ENCODE assay signal across 8 cellular contexts in the genomic region with DNA sequence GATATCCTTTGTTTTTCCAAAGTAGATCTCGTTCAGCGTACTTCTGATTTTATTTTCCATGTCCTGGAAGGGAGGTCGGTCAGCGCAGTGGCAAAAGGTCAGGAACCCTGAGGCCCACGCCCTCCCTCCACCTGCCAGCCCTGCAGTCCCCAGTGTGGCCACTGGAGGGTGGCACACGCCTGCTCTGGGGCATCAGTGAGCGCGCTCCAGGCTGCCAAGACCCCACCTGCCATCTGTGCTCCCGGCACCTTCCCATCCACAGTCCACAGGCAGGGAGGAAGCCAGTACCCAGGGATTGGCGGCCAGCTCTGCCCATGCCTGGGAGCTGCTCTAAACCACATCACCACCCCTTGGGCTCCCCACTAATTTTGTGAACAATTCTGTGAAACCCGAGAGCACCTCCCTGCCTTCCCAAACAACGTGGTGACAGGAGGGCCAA. TPM values are rescaled to one million over a fixed set of nuclear protein-coding genes. Genes with fewer than 3 reads are reported as not detected.
DNase-seq lines count a peak whose midpoint lies in the region; ATAC-seq, FAIRE-seq and TF ChIP-seq lines count a peak whose summit lies in the region.

No MANE protein-coding gene starts in this region.

- ATAC-seq in T-helper 17 cell (peak; percentile 64), body of pancreas (peak; percentile 44), HG02623 (IDR thresholded peaks at IDR 0.05; ENCODE audit: unreplicated experiment) (no peak), GM18867 (IDR thresholded peaks at IDR 0.05; ENCODE audit: unreplicated experiment) (no peak)

- H3K4me2 ChIP-seq in Karpas-422 (ENCODE audit: low read depth, low read length, poor library complexity, severe bottlenecking) (no peak overlapping the region), keratinocyte (ENCODE audit: control insufficient read depth, extremely low read depth, insufficient read depth, low read depth, low read length) (no peak overlapping the region)

- TF ChIP-seq CTCF in body of pancreas (IDR thresholded peaks at IDR 0.05) = peak; percentile 51 to 84 (median 75)
- peak; percentile 85 to 94 (median 93) for TF ChIP-seq CTCF in keratinocyte (optimal IDR thresholded peaks at IDR 0.05 in 1 of 3, IDR thresholded peaks at IDR 0.05 in 1 of 3, conservative IDR thresholded peaks at IDR 0.05 in 1 of 3; ENCODE audit: extremely low read depth in 1 of 3, insufficient read depth in 2 of 3, low read length in 3 of 3)

- peaks cover 6% of the 10 kb centered on the region for H3K4me1 Mint-ChIP-seq in T-helper 17 cell

- no peaks in the 10 kb centered on the region for H3K9me1 ChIP-seq in keratinocyte (ENCODE audit: control insufficient read depth, extremely low read depth, insufficient read depth, low read length)

- TF ChIP-seq POLR2A in body of pancreas (IDR thresholded peaks at IDR 0.05) = no peak

- no peak overlapping the region for H2AFZ ChIP-seq in Karpas-422 (ENCODE audit: low read length)
- no peak overlapping the region for H2AFZ ChIP-seq in keratinocyte (ENCODE audit: control insufficient read depth, low read length)

- intact Hi-C loops in body of pancreas (cut with DNase I) = loop anchor here (5.0 kb wide), 1 partner anchor 308 kb away; no protein-coding TSS in a partner anchor

- H3K27ac Mint-ChIP-seq in T-helper 17 cell = no peak overlapping the region

- H3K79me2 ChIP-seq in Karpas-422 (ENCODE audit: low read length) (0 out of 2 replicates have a peak, but pooled peaks cover 3% of the 10 kb centered on the region), keratinocyte (ENCODE audit: control insufficient read depth, insufficient read depth, low read length) (no peaks in the 10 kb centered on the region)

- H3K9ac ChIP-seq in Karpas-422 (ENCODE audit: low read length) (no peak overlapping the region), keratinocyte (ENCODE audit: control insufficient read depth, extremely low read depth, insufficient read depth, low read length) (no peak overlapping the region)

- WGBS in body of pancreas, 2 donors = 64 to 68% methylated on average over 3 to 12 of the region's 12 CpGs

- no peaks in the 10 kb centered on the region for H3K27me3 ChIP-seq in Karpas-422 (ENCODE audit: low read length)
- no peaks in the 10 kb centered on the region for H3K27me3 ChIP-seq in body of pancreas
- H3K27me3 ChIP-seq in keratinocyte (ENCODE audit: control insufficient read depth, extremely low read depth, insufficient read depth, low read length) = no peaks in the 10 kb centered on the region

- H3K4me1 ChIP-seq in Karpas-422 (ENCODE audit: low read length) (no peaks in the 10 kb centered on the region), body of pancreas (no peaks in the 10 kb centered on the region), keratinocyte (ENCODE audit: control insufficient read depth, extremely low read depth, insufficient read depth, low read length) (peaks cover 2% of the 10 kb centered on the region)

- no peak overlapping the region for H3K27ac ChIP-seq in Karpas-422 (ENCODE audit: low read length)
- no peak overlapping the region for H3K27ac ChIP-seq in body of pancreas
- H3K27ac ChIP-seq in keratinocyte (ENCODE audit: control insufficient read depth, insufficient read depth, low read length) = no peak overlapping the region

- H3K9me3 ChIP-seq in Karpas-422 (ENCODE audit: low read length) (no peaks in the 10 kb centered on the region), T-helper 17 cell (ENCODE audit: control insufficient read depth, low read length, poor library complexity, severe bottlenecking) (no peaks in the 10 kb centered on the region), body of pancreas (no peaks in the 10 kb centered on the region), keratinocyte (ENCODE audit: control insufficient read depth, low read depth, low read length) (no peaks in the 10 kb centered on the region)

- FAIRE-seq in keratinocyte (lab: Jason Lieb, UNC) = no peak

- H3K27me3 Mint-ChIP-seq in T-helper 17 cell = no peaks in the 10 kb centered on the region

- H3K9me2 ChIP-seq in Karpas-422 (replicated peaks; ENCODE audit: insufficient read depth, low read length) = no peaks in the 10 kb centered on the region

- dilution Hi-C loops in keratinocyte (cut with MboI; ENCODE audit: extremely low pct_ligation_motif_present, low sequenced_read_pairs) = no loop called here

- no peak overlapping the region for H3K4me3 Mint-ChIP-seq in T-helper 17 cell

- H4K20me1 ChIP-seq in Karpas-422 (ENCODE audit: insufficient read depth, low read depth, low read length) = no peaks in the 10 kb centered on the region
- H4K20me1 ChIP-seq in keratinocyte (ENCODE audit: control insufficient read depth, extremely low read depth, insufficient read depth, low read length) = peaks cover 4% of the 10 kb centered on the region

- H3K4me3 ChIP-seq in Karpas-422 (ENCODE audit: low read length) = no peak overlapping the region
- H3K4me3 ChIP-seq in body of pancreas = no peak overlapping the region
- no peak overlapping the region for H3K4me3 ChIP-seq in keratinocyte (ENCODE audit: control insufficient read depth in 2 of 3, extremely low read depth in 1 of 3, insufficient read depth in 2 of 3, low read depth in 1 of 3, low read length in 3 of 3)

- peak; percentile 19 for DNase-seq in DMS 273 treated with DMSO at 0.1 percent for 48 hours (lab: John Stamatoyannopoulos, UW)
- peak; percentile 74 for DNase-seq in Karpas-422
- DNase-seq in T-helper 17 cell = peak in 1 of 3 donors; percentile 35
- DNase-seq in body of pancreas = peak; percentile 52 to 73 (median 57)
- no peak for DNase-seq in keratinocyte (ENCODE audit: low read depth, low spot score)
- DNase-seq in stimulated activated CD8-positive, alpha-beta memory T cell treated with anti-CD3 and anti-CD28 coated beads, Interleukin-15, amount 100 ng/mL, for 1 hour (ENCODE audit: low read depth) = peak; percentile 8

- H3K36me3 ChIP-seq in Karpas-422 (ENCODE audit: insufficient read depth, low read length) (no peaks in the 10 kb centered on the region; the same call in none of the 2 replicates), body of pancreas (replicated peaks in 1 of 2; ENCODE audit: insufficient read depth in 1 of 2, low read depth in 2 of 2) (peaks cover 0 to 5% of the 10 kb centered on the region in 2 donors), keratinocyte (ENCODE audit: control insufficient read depth in 2 of 2, extremely low read depth in 1 of 2, insufficient read depth in 2 of 2, low read length in 2 of 2) (peaks cover 35 to 48% of the 10 kb centered on the region in 2 experiments)

- no peaks in the 10 kb centered on the region for H3K36me3 Mint-ChIP-seq in T-helper 17 cell (ENCODE audit: low read depth)

RNA-seq across cellular contexts. Expression of gene SLC66A1, which starts 32.3 kb away (rescaled TPM):
- total RNA-seq in Karpas-422 (2014; rRNA removed; shearing (Covaris generic); ENCODE audit: low replicate concordance) = 11.6 and 14.5 TPM in 2 replicates
- 1 to 10 TPM; 3.3 to 3.9 TPM for total RNA-seq in T-helper 17 cell
- 10 to 100 TPM in 1 of 2 donors, 1 to 10 TPM in 1; 9.6 to 23.4 TPM for total RNA-seq in body of pancreas
- polyA plus RNA-seq in keratinocyte = 8.0 to 16.5 TPM (median 11.6 TPM) in 3 replicates
- polyA plus RNA-seq in keratinocyte (2011; ENCODE audit: low read depth) = 3.6 TPM
- polyA plus RNA-seq in keratinocyte (2011; cell fraction: cytosol; rRNA removed) = 6.7 and 14.7 TPM in 2 replicates
- polyA plus RNA-seq in keratinocyte (2011; cell fraction: nucleus; rRNA removed) = 16.7 and 23.6 TPM in 2 replicates
- polyA plus RNA-seq in keratinocyte (2012; ENCODE audit: low replicate concordance) = 10.2 and 11.0 TPM in 2 replicates
- polyA minus RNA-seq in keratinocyte = 8.1 to 17.5 TPM (median 11.2 TPM) in 3 replicates
- polyA minus RNA-seq in keratinocyte (2011; cell fraction: cytosol; rRNA and poly(A)+ RNA removed) = 11.9 TPM
- polyA minus RNA-seq in keratinocyte (2011; cell fraction: nucleus; rRNA and poly(A)+ RNA removed) = 10.8 and 13.3 TPM in 2 replicates

RNA-seq across cellular contexts. Expression of gene AKR7A2, which starts 32.4 kb away (rescaled TPM):
- 122 and 161 TPM in 2 replicates for total RNA-seq in Karpas-422 (2014; rRNA removed; shearing (Covaris generic); ENCODE audit: low replicate concordance)
- total RNA-seq in T-helper 17 cell = 10 to 100 TPM; 17.3 to 21.9 TPM
- total RNA-seq in body of pancreas = 10 to 100 TPM; 24.1 to 45.1 TPM
- 21.4 to 29.2 TPM (median 22.0 TPM) in 3 replicates for polyA plus RNA-seq in keratinocyte
- polyA plus RNA-seq in keratinocyte (2011; ENCODE audit: low read depth) = 18.6 TPM
- polyA plus RNA-seq in keratinocyte (2011; cell fraction: cytosol; rRNA removed) = 16.8 and 26.3 TPM in 2 replicates
- 10.6 and 11.5 TPM in 2 replicates for polyA plus RNA-seq in keratinocyte (2011; cell fraction: nucleus; rRNA removed)
- 23.1 and 30.1 TPM in 2 replicates for polyA plus RNA-seq in keratinocyte (2012; ENCODE audit: low replicate concordance)
- 14.1 to 26.6 TPM (median 21.6 TPM) in 3 replicates for polyA minus RNA-seq in keratinocyte
- polyA minus RNA-seq in keratinocyte (2011; cell fraction: cytosol; rRNA and poly(A)+ RNA removed) = 30.7 TPM
- polyA minus RNA-seq in keratinocyte (2011; cell fraction: nucleus; rRNA and poly(A)+ RNA removed) = 10.2 and 11.9 TPM in 2 replicates

RNA-seq across cellular contexts. Expression of gene AKR7A3, which starts 55.8 kb away (rescaled TPM):
- total RNA-seq in Karpas-422 (2014; rRNA removed; shearing (Covaris generic); ENCODE audit: low replicate concordance) = 0.41 and 1.2 TPM in 2 replicates
- total RNA-seq in T-helper 17 cell = 1 to 10 TPM; 1.1 to 1.4 TPM
- total RNA-seq in body of pancreas = 100 to 1,000 TPM in 1 of 2 donors, 10 to 100 TPM in 1; 57.4 to 479 TPM
- 0.03 to 0.35 TPM (median 0.17 TPM) in 3 replicates for polyA plus RNA-seq in keratinocyte
- polyA plus RNA-seq in keratinocyte (2011; ENCODE audit: low read depth) = 0.47 TPM
- polyA plus RNA-seq in keratinocyte (2011; cell fraction: cytosol; rRNA removed) = 0.07 and 0.09 TPM in 2 replicates
- 0.27 and 1.00 TPM in 2 replicates for polyA plus RNA-seq in keratinocyte (2011; cell fraction: nucleus; rRNA removed)
- 0.14 and 0.18 TPM in 2 replicates for polyA plus RNA-seq in keratinocyte (2012; ENCODE audit: low replicate concordance)
- polyA minus RNA-seq in keratinocyte = 0.46 TPM in 1 of 3 replicates, not detected in the others
- polyA minus RNA-seq in keratinocyte (2011; cell fraction: cytosol; rRNA and poly(A)+ RNA removed) = not detected
- 0.42 TPM in 1 of 2 replicates, not detected in the other for polyA minus RNA-seq in keratinocyte (2011; cell fraction: nucleus; rRNA and poly(A)+ RNA removed)

Comparison
In these comparisons a context has a peak if more than half of its experiments do, and no peak if none do; other contexts are left out.
1. ATAC-seq: peak in T-helper 17 cell (single experiment) and body of pancreas (single experiment); none in HG02623 (single experiment) and GM18867 (single experiment).
2. RNA of gene AKR7A3, which starts 55.8 kb away (total RNA-seq): 57.4 to 479 TPM in body of pancreas; 1.1 to 1.4 TPM in T-helper 17 cell and 0.41 to 1.2 TPM in Karpas-422; every median in the first group is over 10 times any median in the second.